ENCODE assay signal across 14 cellular contexts in the genomic region with DNA sequence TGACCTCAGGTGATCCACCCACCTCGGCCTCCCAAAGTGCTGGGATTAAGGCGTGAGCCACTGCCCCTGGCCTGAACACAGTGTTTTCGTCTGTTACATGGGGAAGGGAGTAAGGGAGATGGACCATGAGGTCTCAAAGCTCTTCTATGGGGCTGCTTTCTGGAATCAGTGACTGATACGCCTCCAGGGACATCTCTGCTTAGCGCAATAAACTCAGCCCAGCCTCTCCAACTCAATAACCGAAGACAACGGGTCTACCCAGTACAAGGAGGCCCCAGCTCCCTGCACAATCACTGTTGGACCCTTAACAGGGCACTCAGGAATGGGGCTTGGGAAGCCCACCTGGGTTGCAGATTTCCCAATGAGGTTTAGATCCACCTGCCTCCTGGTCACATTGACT. TPM values are rescaled to one million over a fixed set of nuclear protein-coding genes. Genes with fewer than 3 reads are reported as not detected.
"Had no signal": no experiment of that assay in that cellular context is flagged by ENCODE, and none has a peak within 500 bp of the region (broad histone marks: within the 10 kb centered on the region; RNA-seq: fewer than 3 reads in every experiment).

No MANE protein-coding gene starts in this region.

- DNase-seq: activated CD4-positive, alpha-beta T cell treated with anti-CD3 and anti-CD28 coated beads, Interleukin-2, amount 50 U/mL, for 4 hours; activated gamma-delta T cell; cortex of kidney; naive thymus-derived CD8-positive, alpha-beta T cell; sigmoid colon; stimulated activated naive CD8-positive, alpha-beta T cell treated with anti-CD3 and anti-CD28 coated beads, Interleukin-15, Interleukin-2, amounts not matched to agents 100 U/mL and 50 U/mL, for 24 hours had no signal

- ATAC-seq: naive thymus-derived CD8-positive, alpha-beta T cell; stimulated activated naive CD8-positive, alpha-beta T cell treated with anti-CD3 and anti-CD28 coated beads, Interleukin-15, Interleukin-2, amounts not matched to agents 100 U/mL and 50 U/mL, for 24 hours had no signal

- H3K36me3 ChIP-seq: ascending aorta, esophagus muscularis mucosa, pancreas, sigmoid colon, tibial nerve had no signal

- H3K36me3 Mint-ChIP-seq: activated naive CD4-positive, alpha-beta T cell treated with anti-CD3 and anti-CD28 coated beads, Interleukin-2, amount 50 U/mL, for 24 hours; naive thymus-derived CD8-positive, alpha-beta T cell had no signal

- H3K4me3 Mint-ChIP-seq: activated naive CD4-positive, alpha-beta T cell treated with anti-CD3 and anti-CD28 coated beads, Interleukin-2, amount 50 U/mL, for 24 hours; naive thymus-derived CD8-positive, alpha-beta T cell had no signal

- H3K4me1 Mint-ChIP-seq: activated naive CD4-positive, alpha-beta T cell treated with anti-CD3 and anti-CD28 coated beads, Interleukin-2, amount 50 U/mL, for 24 hours had no signal

- H2AFZ ChIP-seq: hepatocyte had no signal

- H3K79me2 ChIP-seq: hepatocyte had no signal

- H3K9me3 ChIP-seq: ascending aorta, pancreas, sigmoid colon, tibial nerve had no signal

- H3K27ac ChIP-seq: ascending aorta, esophagus muscularis mucosa, hepatocyte, sigmoid colon, tibial nerve had no signal

- H3K4me3 ChIP-seq: ascending aorta, esophagus muscularis mucosa, hepatocyte, pancreas, sigmoid colon, tibial nerve had no signal

- H3K27ac Mint-ChIP-seq: activated naive CD4-positive, alpha-beta T cell treated with anti-CD3 and anti-CD28 coated beads, Interleukin-2, amount 50 U/mL, for 24 hours had no signal

- H3K4me1 ChIP-seq: ascending aorta, tibial nerve had no signal

- H3K27me3 ChIP-seq: ascending aorta, pancreas, sigmoid colon had no signal

- H3K9me3 Mint-ChIP-seq: activated naive CD4-positive, alpha-beta T cell treated with anti-CD3 and anti-CD28 coated beads, Interleukin-2, amount 50 U/mL, for 24 hours had no signal

RNA-seq across cellular contexts. Expression of a gene that starts 42.6 kb away (rescaled TPM):
- total RNA-seq: activated CD8-positive, alpha-beta memory T cell treated with anti-CD3 and anti-CD28 coated beads for 36 hours; naive thymus-derived CD8-positive, alpha-beta T cell; T-helper 2 cell treated with Interferon-gamma antibody and Interleukin-4, amounts not matched to agents 100 ng/mL and 5 ng/mL, for 36 hours; tibial nerve had no signal
